ENCODE assay signal across 8 cellular contexts in genomic region chr16:67966549-67967182, GRCh38. TPM values are rescaled to one million over a fixed set of nuclear protein-coding genes. Genes with fewer than 3 reads are reported as not detected.
DNase-seq lines count a peak whose midpoint lies in the region; ATAC-seq, FAIRE-seq and TF ChIP-seq lines count a peak whose summit lies in the region.

No MANE protein-coding gene starts in this region.

- TF ChIP-seq POLR2A in endothelial cell of umbilical vein (IDR thresholded peaks at IDR 0.05; ENCODE audit: low read depth, low read length), result no peak

- H3K4me3 ChIP-seq in GM06990 (replicated peaks; ENCODE audit: low read depth, low read length) (peak overlapping the region; percentile 66), PC-3 (ENCODE audit: low read length) (peak overlapping the region; percentile 94), endothelial cell of umbilical vein (replicated peaks in 1 of 3; ENCODE audit: insufficient read depth in 1 of 3, low read depth in 1 of 3, low read length in 3 of 3) (peak overlapping the region in 2 of 3 experiments; percentile 96 to 97), neural progenitor cell (no peak overlapping the region)

- CTCF ChIA-PET in PC-3 (lab: Charles Lee) (no interaction called here), endothelial cell of umbilical vein (lab: Charles Lee) (interaction anchor here (1.0 to 2.2 kb wide), 5 partner anchors 24 to 74 kb away, joined by 3 to 13 read pairs (median 5); partner anchors contain the start of gene PSMB10)

- H3K9me3 ChIP-seq in PC-3 (ENCODE audit: low read length) (no peaks in the 10 kb centered on the region), endothelial cell of umbilical vein (replicated peaks; ENCODE audit: control insufficient read depth, insufficient read depth, low read length) (no peaks in the 10 kb centered on the region), neural progenitor cell (ENCODE audit: low read depth) (no peaks in the 10 kb centered on the region)

- POLR2A ChIA-PET in PC-3 (lab: Charles Lee; ENCODE audit: unreplicated experiment) (no interaction called here), endothelial cell of umbilical vein (lab: Charles Lee) (interaction anchor here (0.6 to 1.1 kb wide), 3 partner anchors 31 to 487 kb away, joined by 3 to 5 read pairs (median 4); no protein-coding TSS in a partner anchor)

- ATAC-seq in PC-3 (no peak), GM21528 (IDR thresholded peaks at IDR 0.05; ENCODE audit: low FRiP score, unreplicated experiment) (no peak), HG02798 (IDR thresholded peaks at IDR 0.05; ENCODE audit: poor library complexity, unreplicated experiment) (no peak)

- peak overlapping the region; percentile 95 for H3K4me2 ChIP-seq in PC-3 (ENCODE audit: low read length)
- peak overlapping the region; percentile 77 for H3K4me2 ChIP-seq in endothelial cell of umbilical vein (ENCODE audit: insufficient read depth, low read length)
- H3K4me2 ChIP-seq in neural progenitor cell, result peak overlapping the region; percentile 86

- peaks cover 18% of the 10 kb centered on the region for H3K4me1 Mint-ChIP-seq in neural progenitor cell

- no peak overlapping the region for H2AFZ ChIP-seq in PC-3 (ENCODE audit: low read length)
- H2AFZ ChIP-seq in endothelial cell of umbilical vein (ENCODE audit: low read depth, low read length), result no peak overlapping the region
- no peak overlapping the region for H2AFZ ChIP-seq in neural progenitor cell (replicated peaks)

- H3K36me3 ChIP-seq in GM06990 (ENCODE audit: control insufficient read depth, insufficient read depth, low read length), result peaks cover 13% of the 10 kb centered on the region
- H3K36me3 ChIP-seq in PC-3 (ENCODE audit: low read depth, low read length), result no peaks in the 10 kb centered on the region; the same call in 1 of the 2 replicates
- peaks cover 2 to 10% of the 10 kb centered on the region in 2 experiments for H3K36me3 ChIP-seq in endothelial cell of umbilical vein (ENCODE audit: control insufficient read depth in 2 of 2, extremely low read depth in 1 of 2, insufficient read depth in 2 of 2, low read length in 2 of 2)
- no peaks in the 10 kb centered on the region for H3K36me3 ChIP-seq in neural progenitor cell

- dilution Hi-C loops in endothelial cell of umbilical vein (cut with MboI; ENCODE audit: extremely low pct_ligation_motif_present, low sequenced_read_pairs), result no loop called here

- H3K4me1 ChIP-seq in PC-3 (ENCODE audit: insufficient read depth, low read length) (peaks cover 17% of the 10 kb centered on the region), endothelial cell of umbilical vein (ENCODE audit: control insufficient read depth, extremely low read depth, insufficient read depth, low read length) (peaks cover 22% of the 10 kb centered on the region), neural progenitor cell (peaks cover 14% of the 10 kb centered on the region)

- H3K27me3 ChIP-seq in GM06990 (replicated peaks; ENCODE audit: control insufficient read depth, insufficient read depth, low read length), result no peaks in the 10 kb centered on the region
- no peaks in the 10 kb centered on the region for H3K27me3 ChIP-seq in PC-3 (ENCODE audit: low read length)
- H3K27me3 ChIP-seq in endothelial cell of umbilical vein (ENCODE audit: control insufficient read depth in 2 of 2, insufficient read depth in 2 of 2, low read length in 2 of 2), result no peaks in the 10 kb centered on the region
- H3K27me3 ChIP-seq in neural progenitor cell, result peaks cover 20% of the 10 kb centered on the region

- intact Hi-C loops in PC-3 (cut with micrococcal nuclease), result no loop called here
- intact Hi-C loops in endothelial cell of umbilical vein (cut with micrococcal nuclease), result no loop called here

- TF ChIP-seq CTCF in GM06990 (IDR thresholded peaks at IDR 0.05; ENCODE audit: insufficient read depth, low read length, poor library complexity, severe bottlenecking) (no peak), PC-3 (conservative IDR thresholded peaks at IDR 0.05; ENCODE audit: low read depth, low read length) (no peak), endothelial cell of umbilical vein (IDR thresholded peaks at IDR 0.05; ENCODE audit: extremely low read depth in 1 of 2, insufficient read depth in 1 of 2, low read depth in 1 of 2, low read length in 2 of 2) (no peak), neural progenitor cell (IDR thresholded peaks at IDR 0.05) (no peak)

- H3K27ac Mint-ChIP-seq in neural progenitor cell, result no peak overlapping the region

- no peaks in the 10 kb centered on the region for H3K9me3 Mint-ChIP-seq in neural progenitor cell

- no peaks in the 10 kb centered on the region for H3K9me2 ChIP-seq in PC-3 (replicated peaks; ENCODE audit: low read length)

- H3K27me3 Mint-ChIP-seq in neural progenitor cell (ENCODE audit: insufficient read depth, low read depth), result peaks cover 17% of the 10 kb centered on the region

- peak; percentile 80 for FAIRE-seq in endothelial cell of umbilical vein (lab: Jason Lieb, UNC)

- H3F3A ChIP-seq in PC-3 (ENCODE audit: low read length, unreplicated experiment) (no peaks in the 10 kb centered on the region), neural progenitor cell (ENCODE audit: low read depth) (peaks cover 24% of the 10 kb centered on the region)

- no peaks in the 10 kb centered on the region for H3K9me1 ChIP-seq in endothelial cell of umbilical vein (replicated peaks; ENCODE audit: control insufficient read depth, extremely low read depth, insufficient read depth, low read length)

- H3K9ac ChIP-seq in PC-3 (ENCODE audit: low read length), result no peak overlapping the region
- H3K9ac ChIP-seq in endothelial cell of umbilical vein (replicated peaks; ENCODE audit: extremely low read depth, insufficient read depth, low read length), result peak overlapping the region; percentile 2
- H3K9ac ChIP-seq in neural progenitor cell, result no peak overlapping the region

- H4K20me1 ChIP-seq in PC-3 (ENCODE audit: low read length) (no peaks in the 10 kb centered on the region), endothelial cell of umbilical vein (replicated peaks; ENCODE audit: control insufficient read depth, extremely low read depth, insufficient read depth, low read length) (no peaks in the 10 kb centered on the region), neural progenitor cell (ENCODE audit: low read depth) (peaks cover 5% of the 10 kb centered on the region)

- H3K36me3 Mint-ChIP-seq in neural progenitor cell, result no peaks in the 10 kb centered on the region

- peak overlapping the region; percentile 89 for H3K4me3 Mint-ChIP-seq in neural progenitor cell

- no TSS peak for BruUV-seq in PC-3 (replicated peaks; lab: Mats Ljungman, UMichigan)
- no TSS peak for BruUV-seq in endothelial cell of umbilical vein (replicated peaks; lab: Mats Ljungman, UMichigan)

- DNase-seq in GM06990 (ENCODE audit: extremely low read depth, insufficient read length) (no peak), PC-3 (no peak), endothelial cell of umbilical vein (ENCODE audit: low read depth, low spot score) (peak; percentile 29), neural progenitor cell (ENCODE audit: low spot score) (peak; percentile 31), NCI-H1092 (lab: John Stamatoyannopoulos, UW) (no peak), COLO829 (ENCODE audit: low spot score) (no peak)

- H3K27ac ChIP-seq in PC-3 (ENCODE audit: low read length) (no peak overlapping the region), endothelial cell of umbilical vein (ENCODE audit: insufficient read depth, low read depth, low read length) (peak overlapping the region; percentile 10), neural progenitor cell (no peak overlapping the region)

- H3K79me2 ChIP-seq in PC-3 (ENCODE audit: low read length) (peaks cover 29% of the 10 kb centered on the region), endothelial cell of umbilical vein (ENCODE audit: control insufficient read depth, insufficient read depth, low read length) (peaks cover 52% of the 10 kb centered on the region), neural progenitor cell (ENCODE audit: low read depth) (no peaks in the 10 kb centered on the region)

RNA-seq across cellular contexts. Expression of gene SLC12A4, which starts 1.8 kb away (rescaled TPM):
- total RNA-seq in PC-3 (2014; rRNA removed) (29.3 and 33.2 TPM in 2 replicates), endothelial cell of umbilical vein (99.0 and 114 TPM in 2 replicates), neural progenitor cell (ENCODE audit: low replicate concordance) (8.8 and 21.1 TPM in 2 replicates)
- 110 and 124 TPM in 2 replicates for polyA plus RNA-seq in endothelial cell of umbilical vein
- polyA plus RNA-seq in endothelial cell of umbilical vein (2011; cell fraction: cytosol; rRNA removed), result 53.8 and 76.7 TPM in 2 replicates
- 343 and 417 TPM in 2 replicates for polyA plus RNA-seq in endothelial cell of umbilical vein (2011; cell fraction: nucleus; rRNA removed)
- polyA plus RNA-seq in endothelial cell of umbilical vein (2012), result 79.2 and 83.4 TPM in 2 replicates
- 141 and 143 TPM in 2 replicates for polyA minus RNA-seq in endothelial cell of umbilical vein
- 27.4 TPM for polyA minus RNA-seq in endothelial cell of umbilical vein (2011; cell fraction: cytosol; rRNA and poly(A)+ RNA removed)
- 127 and 131 TPM in 2 replicates for polyA minus RNA-seq in endothelial cell of umbilical vein (2011; cell fraction: nucleus; rRNA and poly(A)+ RNA removed)

RNA-seq across cellular contexts. Expression of gene DPEP3, which starts 13.6 kb away (rescaled TPM):
- total RNA-seq in PC-3 (2014; rRNA removed), result not detected in 2 replicates
- total RNA-seq in endothelial cell of umbilical vein, result not detected in 2 replicates
- polyA plus RNA-seq in endothelial cell of umbilical vein, result 0.03 and 0.06 TPM in 2 replicates
- not detected in 2 replicates for polyA plus RNA-seq in endothelial cell of umbilical vein (2011; cell fraction: cytosol; rRNA removed)
- polyA plus RNA-seq in endothelial cell of umbilical vein (2011; cell fraction: nucleus; rRNA removed), result 0.10 TPM in 1 of 2 replicates, not detected in the other
- not detected in 2 replicates for polyA plus RNA-seq in endothelial cell of umbilical vein (2012)
- polyA minus RNA-seq in endothelial cell of umbilical vein, result 0.40 TPM in 1 of 2 replicates, not detected in the other
- not detected for polyA minus RNA-seq in endothelial cell of umbilical vein (2011; cell fraction: cytosol; rRNA and poly(A)+ RNA removed)
- polyA minus RNA-seq in endothelial cell of umbilical vein (2011; cell fraction: nucleus; rRNA and poly(A)+ RNA removed), result not detected in 2 replicates
- total RNA-seq in neural progenitor cell (ENCODE audit: low replicate concordance), result 0.19 TPM in 1 of 2 replicates, not detected in the other

RNA-seq across cellular contexts. Expression of gene LCAT, which starts 22.7 kb away (rescaled TPM):
- total RNA-seq in PC-3 (2014; rRNA removed), result 3.2 and 4.6 TPM in 2 replicates
- total RNA-seq in endothelial cell of umbilical vein, result 44.9 and 46.1 TPM in 2 replicates
- 22.6 and 32.5 TPM in 2 replicates for polyA plus RNA-seq in endothelial cell of umbilical vein
- 6.1 and 6.9 TPM in 2 replicates for polyA plus RNA-seq in endothelial cell of umbilical vein (2011; cell fraction: cytosol; rRNA removed)
- polyA plus RNA-seq in endothelial cell of umbilical vein (2011; cell fraction: nucleus; rRNA removed), result 115 and 136 TPM in 2 replicates
- polyA plus RNA-seq in endothelial cell of umbilical vein (2012), result 18.8 and 26.0 TPM in 2 replicates
- polyA minus RNA-seq in endothelial cell of umbilical vein, result 9.0 and 15.1 TPM in 2 replicates
- polyA minus RNA-seq in endothelial cell of umbilical vein (2011; cell fraction: cytosol; rRNA and poly(A)+ RNA removed), result 4.1 TPM
- polyA minus RNA-seq in endothelial cell of umbilical vein (2011; cell fraction: nucleus; rRNA and poly(A)+ RNA removed), result 18.0 and 27.6 TPM in 2 replicates
- 1.5 and 4.9 TPM in 2 replicates for total RNA-seq in neural progenitor cell (ENCODE audit: low replicate concordance)

RNA-seq across cellular contexts. Expression of gene PSMB10, which starts 30.0 kb away (rescaled TPM):
- total RNA-seq in PC-3 (2014; rRNA removed) (51.3 and 52.0 TPM in 2 replicates), endothelial cell of umbilical vein (32.7 and 40.8 TPM in 2 replicates), neural progenitor cell (ENCODE audit: low replicate concordance) (1.2 and 4.4 TPM in 2 replicates)
- polyA plus RNA-seq in endothelial cell of umbilical vein, result 54.7 and 80.3 TPM in 2 replicates
- polyA plus RNA-seq in endothelial cell of umbilical vein (2011; cell fraction: cytosol; rRNA removed), result 25.2 and 32.1 TPM in 2 replicates
- polyA plus RNA-seq in endothelial cell of umbilical vein (2011; cell fraction: nucleus; rRNA removed), result 17.1 and 17.2 TPM in 2 replicates
- 30.4 and 39.7 TPM in 2 replicates for polyA plus RNA-seq in endothelial cell of umbilical vein (2012)
- polyA minus RNA-seq in endothelial cell of umbilical vein, result 12.6 and 15.7 TPM in 2 replicates
- polyA minus RNA-seq in endothelial cell of umbilical vein (2011; cell fraction: cytosol; rRNA and poly(A)+ RNA removed), result 31.6 TPM
- 5.0 and 10.8 TPM in 2 replicates for polyA minus RNA-seq in endothelial cell of umbilical vein (2011; cell fraction: nucleus; rRNA and poly(A)+ RNA removed)

RNA-seq across cellular contexts. Expression of gene DPEP2, which starts 32.6 kb away (rescaled TPM):
- total RNA-seq in PC-3 (2014; rRNA removed) (not detected in 2 replicates), endothelial cell of umbilical vein (0.18 and 0.27 TPM in 2 replicates), neural progenitor cell (ENCODE audit: low replicate concordance) (not detected in 2 replicates)
- polyA plus RNA-seq in endothelial cell of umbilical vein, result 1.7 and 1.8 TPM in 2 replicates
- 0.74 and 0.75 TPM in 2 replicates for polyA plus RNA-seq in endothelial cell of umbilical vein (2011; cell fraction: cytosol; rRNA removed)
- 1.2 and 2.3 TPM in 2 replicates for polyA plus RNA-seq in endothelial cell of umbilical vein (2011; cell fraction: nucleus; rRNA removed)
- 0.52 and 2.3 TPM in 2 replicates for polyA plus RNA-seq in endothelial cell of umbilical vein (2012)
- polyA minus RNA-seq in endothelial cell of umbilical vein, result 0.49 and 0.78 TPM in 2 replicates
- not detected for polyA minus RNA-seq in endothelial cell of umbilical vein (2011; cell fraction: cytosol; rRNA and poly(A)+ RNA removed)
- polyA minus RNA-seq in endothelial cell of umbilical vein (2011; cell fraction: nucleus; rRNA and poly(A)+ RNA removed), result 0.67 and 1.1 TPM in 2 replicates

Comparison
In these comparisons a context has a peak if more than half of its experiments do, and no peak if none do; other contexts are left out.
1. DNase-seq: peak in endothelial cell of umbilical vein (single experiment) and neural progenitor cell (single experiment); none in GM06990 (single experiment), PC-3 (single experiment), NCI-H1092 (single experiment) and COLO829 (single experiment).
2. Peak in every context shown above with its lines, with median percentiles within 50 percentile points of each other: H3K4me2 ChIP-seq.